In genomic region chr11:45964911-45965389, GRCh38 we compare ENCODE assay signal across 8 cellular contexts. TPM values are rescaled to one million over a fixed set of nuclear protein-coding genes. Genes with fewer than 3 reads are reported as not detected.
A peak's percentile ranks its signal among the peaks of the same experiment; 100 is the strongest.
DNase-seq lines count a peak whose midpoint lies in the region; ATAC-seq and TF ChIP-seq lines count a peak whose summit lies in the region.

No MANE protein-coding gene starts in this region.

- H3K27ac ChIP-seq in cingulate gyrus (ENCODE audit: low read depth, low read length), result peak overlapping the region; percentile 1

- peak; percentile 81 for ATAC-seq in HG03280 (IDR thresholded peaks at IDR 0.05; ENCODE audit: unreplicated experiment)
- peak; percentile 99 for ATAC-seq in left lobe of liver
- no peak for ATAC-seq in GM19324 (IDR thresholded peaks at IDR 0.05; ENCODE audit: low FRiP score, unreplicated experiment)

- peak; percentile 16 for DNase-seq in NCI-H510A treated with DMSO at 0.1 percent for 48 hours (lab: John Stamatoyannopoulos, UW)
- DNase-seq in activated CD4-positive, alpha-beta T cell treated with anti-CD3 and anti-CD28 coated beads for 48 hours, result peak; percentile 64
- peak; percentile 59 for DNase-seq in left lobe of liver (ENCODE audit: low spot score)
- DNase-seq in stimulated activated CD4-positive, alpha-beta T cell treated with anti-CD3 and anti-CD28 coated beads, TNF-alpha, amount 100 ng/mL, for 1 hour (ENCODE audit: low read depth in 3 of 3, low spot score in 1 of 3), result peak; percentile 15 to 22 (median 20)

- TF ChIP-seq CTCF in GM12801 (IDR thresholded peaks at IDR 0.05; ENCODE audit: extremely low read depth, insufficient read length), result peak; percentile 77

RNA-seq across cellular contexts. Expression of gene LARGE2, which starts 42.5 kb away (rescaled TPM):
- 2.9 TPM for total RNA-seq in left lobe of liver

RNA-seq across cellular contexts. Expression of gene PEX16, which starts 47.3 kb away (rescaled TPM):
- 37.0 TPM for total RNA-seq in left lobe of liver

RNA-seq across cellular contexts. Expression of gene FREY1, which starts 57.9 kb away (rescaled TPM):
- total RNA-seq in left lobe of liver, result 0.68 TPM
